23 cellular contexts compared by ENCODE assay signal in genomic region chr6:86407128-86407527, GRCh38.
"Had no signal": no experiment of that assay in that cellular context is flagged by ENCODE, and none has a peak within 500 bp of the region (broad histone marks: within the 10 kb centered on the region; RNA-seq: fewer than 3 reads in every experiment).

No MANE protein-coding gene starts in this region.

- H3K36me3 ChIP-seq: esophagus squamous epithelium, gastrocnemius medialis, heart left ventricle, left lung, lower lobe of right lung had no signal

- H3K4me1 ChIP-seq: esophagus squamous epithelium, gastrocnemius medialis, heart left ventricle, left lung, lower lobe of right lung had no signal

- H3K79me2 ChIP-seq: hepatocyte had no signal

- H3K27ac ChIP-seq: coronary artery, epithelial cell of prostate, esophagus squamous epithelium, gastrocnemius medialis, heart left ventricle, hepatocyte, left lung, lower lobe of right lung had no signal

- H3K4me3 ChIP-seq: coronary artery, dorsolateral prefrontal cortex, esophagus squamous epithelium, gastrocnemius medialis, heart left ventricle, hepatocyte, left lung, lower lobe of right lung had no signal

- DNase-seq: dermis blood vessel endothelial cell; effector CD8-positive, alpha-beta T cell; effector memory CD8-positive, alpha-beta T cell; endodermal cell; erythroblast; esophagus squamous epithelium; foreskin fibroblast; foreskin melanocyte; gastrocnemius medialis; glutamatergic neuron; heart left ventricle; hypothalamus; immature natural killer cell; left cardiac atrium; left lung; left ventricle myocardium superior; lower lobe of right lung; mesenchymal stem cell; midbrain had no signal

- H3K27me3 ChIP-seq: dorsolateral prefrontal cortex, esophagus squamous epithelium, gastrocnemius medialis, heart left ventricle, hepatocyte, left lung had no signal

- H3K4me2 ChIP-seq: hepatocyte had no signal
